In the genomic region with DNA sequence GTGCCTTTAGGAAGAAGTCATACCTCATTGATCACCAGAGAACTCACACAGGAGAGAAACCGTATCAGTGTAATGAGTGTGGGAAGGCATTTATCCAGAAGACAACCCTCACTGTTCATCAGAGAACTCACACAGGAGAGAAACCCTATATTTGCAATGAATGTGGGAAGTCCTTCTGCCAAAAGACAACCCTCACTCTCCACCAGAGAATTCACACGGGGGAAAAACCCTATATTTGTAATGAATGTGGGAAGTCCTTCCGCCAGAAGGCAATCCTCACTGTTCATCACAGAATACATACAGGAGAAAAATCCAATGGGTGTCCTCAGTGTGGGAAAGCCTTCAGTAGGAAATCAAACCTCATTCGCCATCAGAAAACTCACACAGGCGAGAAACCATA, we compare ENCODE assay signal across 2 cellular contexts.
TF ChIP-seq lines count a peak whose summit lies in the region.

No MANE protein-coding gene starts in this region.

TF ChIP-seq in liver, 16 proteins besides CTCF, POLR2A, EP300 and RAD21:
- TF ChIP-seq REST (IDR thresholded peaks at IDR 0.05), result no peak
- no peak for TF ChIP-seq FOXA2 (IDR thresholded peaks at IDR 0.05)
- TF ChIP-seq HNF4A (conservative IDR thresholded peaks at IDR 0.05), result no peak
- no peak for TF ChIP-seq ZBTB33 (IDR thresholded peaks at IDR 0.05)
- TF ChIP-seq NR2F2 (IDR thresholded peaks at IDR 0.05), result no peak
- TF ChIP-seq JUND (IDR thresholded peaks at IDR 0.05), result no peak
- TF ChIP-seq GABPA (IDR thresholded peaks at IDR 0.05 in 1 of 2, conservative IDR thresholded peaks at IDR 0.05 in 1 of 2), result no peak
- TF ChIP-seq YY1 (IDR thresholded peaks at IDR 0.05), result no peak
- no peak for TF ChIP-seq FOXA1 (IDR thresholded peaks at IDR 0.05)
- no peak for TF ChIP-seq HNF4G (IDR thresholded peaks at IDR 0.05)
- no peak for TF ChIP-seq TAF1 (conservative IDR thresholded peaks at IDR 0.05)
- TF ChIP-seq, protein P1, sequence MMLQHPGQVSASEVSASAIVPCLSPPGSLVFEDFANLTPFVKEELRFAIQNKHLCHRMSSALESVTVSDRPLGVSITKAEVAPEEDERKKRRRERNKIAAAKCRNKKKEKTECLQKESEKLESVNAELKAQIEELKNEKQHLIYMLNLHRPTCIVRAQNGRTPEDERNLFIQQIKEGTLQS (IDR thresholded peaks at IDR 0.05), result no peak
- TF ChIP-seq SP1 (IDR thresholded peaks at IDR 0.05), result no peak
- no peak for TF ChIP-seq RXRA (IDR thresholded peaks at IDR 0.05)
- TF ChIP-seq EGR1 (IDR thresholded peaks at IDR 0.05; ENCODE audit: low read depth in 2 of 2), result no peak
- TF ChIP-seq, protein P2, sequence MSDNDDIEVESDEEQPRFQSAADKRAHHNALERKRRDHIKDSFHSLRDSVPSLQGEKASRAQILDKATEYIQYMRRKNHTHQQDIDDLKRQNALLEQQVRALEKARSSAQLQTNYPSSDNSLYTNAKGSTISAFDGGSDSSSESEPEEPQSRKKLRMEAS (IDR thresholded peaks at IDR 0.05), result no peak

TF ChIP-seq in HepG2, 621 proteins besides CTCF, POLR2A, EP300 and RAD21:
- TF ChIP-seq ZNF274 (CRISPR knock-in tag; IDR thresholded peaks at IDR 0.05) (no peak; the same call in 1 of the 2 replicates), KLF6 (CRISPR knock-in tag; IDR thresholded peaks at IDR 0.05) (no peak), ZBTB4 (CRISPR knock-in tag; IDR thresholded peaks at IDR 0.05; ENCODE audit: borderline replicate concordance) (no peak), SKI (IDR thresholded peaks at IDR 0.05; ENCODE audit: partially characterized antibody) (no peak), ZNF280B (CRISPR knock-in tag; IDR thresholded peaks at IDR 0.05; ENCODE audit: borderline replicate concordance) (no peak), NFAT5 (CRISPR knock-in tag; IDR thresholded peaks at IDR 0.05) (no peak), DNMT3B (CRISPR knock-in tag; conservative IDR thresholded peaks at IDR 0.05) (no peak), ZFP36L1 (CRISPR knock-in tag; IDR thresholded peaks at IDR 0.05) (no peak), ZNF256 (CRISPR knock-in tag; conservative IDR thresholded peaks at IDR 0.05) (no peak), HOXA5 (CRISPR knock-in tag; IDR thresholded peaks at IDR 0.05) (no peak)
- TF ChIP-seq, protein P3, sequence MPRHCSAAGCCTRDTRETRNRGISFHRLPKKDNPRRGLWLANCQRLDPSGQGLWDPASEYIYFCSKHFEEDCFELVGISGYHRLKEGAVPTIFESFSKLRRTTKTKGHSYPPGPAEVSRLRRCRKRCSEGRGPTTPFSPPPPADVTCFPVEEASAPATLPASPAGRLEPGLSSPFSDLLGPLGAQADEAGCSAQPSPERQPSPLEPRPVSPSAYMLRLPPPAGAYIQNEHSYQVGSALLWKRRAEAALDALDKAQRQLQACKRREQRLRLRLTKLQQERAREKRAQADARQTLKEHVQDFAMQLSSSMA (CRISPR knock-in tag; IDR thresholded peaks at IDR 0.05), result no peak
